ENCODE assay signal across 8 cellular contexts in the genomic region with DNA sequence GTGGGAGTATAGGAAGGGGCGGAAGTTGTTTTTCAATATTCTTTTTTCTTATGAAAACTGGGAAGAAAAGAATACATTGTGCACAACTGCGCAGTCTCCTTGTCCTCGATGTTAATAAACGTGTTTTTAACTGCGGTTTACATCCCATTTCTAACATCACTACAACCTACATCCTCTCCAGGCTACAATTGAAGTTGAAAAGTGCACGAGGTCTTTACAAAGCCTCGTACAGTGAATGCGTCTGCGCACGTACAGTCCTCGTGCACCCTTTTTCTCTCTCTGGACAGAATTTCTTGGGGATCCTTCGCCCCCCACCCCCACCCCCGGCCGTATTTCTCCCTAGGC.
DNase-seq lines count a peak whose midpoint lies in the region; ATAC-seq and TF ChIP-seq lines count a peak whose summit lies in the region.

No MANE protein-coding gene starts in this region.

- H3K4me3 Mint-ChIP-seq in endodermal cell (peak overlapping the region; percentile 64), neural crest cell (peak overlapping the region; percentile 84)

- H3K9ac ChIP-seq in NT2/D1 (ENCODE audit: insufficient read length, low read depth) (peak overlapping the region; percentile 42), endodermal cell (ENCODE audit: extremely low read depth, low read length, poor library complexity, severe bottlenecking) (no peak overlapping the region)

- H3K27ac ChIP-seq in endodermal cell (ENCODE audit: low read depth, low read length) (no peak overlapping the region), caudate nucleus (ENCODE audit: low read depth, low read length) (no peak overlapping the region)

- H3K4me3 ChIP-seq in AG09309 (ENCODE audit: control insufficient read depth, low read depth, low read length), result peak overlapping the region; percentile 39
- H3K4me3 ChIP-seq in NT2/D1 (ENCODE audit: insufficient read length, low read depth), result peak overlapping the region; percentile 55
- H3K4me3 ChIP-seq in endodermal cell (ENCODE audit: low read length), result peak overlapping the region; percentile 61

- TF ChIP-seq CTCF in AG09309 (IDR thresholded peaks at IDR 0.05; ENCODE audit: control insufficient read depth, insufficient read depth, low read depth, low read length, missing control alignments) (no peak), endodermal cell (conservative IDR thresholded peaks at IDR 0.05) (no peak), neural crest cell (conservative IDR thresholded peaks at IDR 0.05) (no peak)

- H3K27ac Mint-ChIP-seq in endodermal cell (no peak overlapping the region), neural crest cell (ENCODE audit: unreplicated experiment) (no peak overlapping the region)

- no peaks in the 10 kb centered on the region for H3K4me1 Mint-ChIP-seq in endodermal cell
- peaks cover 17% of the 10 kb centered on the region for H3K4me1 Mint-ChIP-seq in neural crest cell

- peaks cover 47% of the 10 kb centered on the region for H3K27me3 Mint-ChIP-seq in endodermal cell (ENCODE audit: insufficient read depth)
- H3K27me3 Mint-ChIP-seq in neural crest cell (ENCODE audit: low read depth), result peaks cover 33% of the 10 kb centered on the region

- no peaks in the 10 kb centered on the region for H3K4me1 ChIP-seq in NT2/D1 (ENCODE audit: insufficient read depth, insufficient read length)
- no peaks in the 10 kb centered on the region for H3K4me1 ChIP-seq in endodermal cell (ENCODE audit: control insufficient read depth, insufficient read depth, low read length)

- no peak for ATAC-seq in GM18870 (IDR thresholded peaks at IDR 0.05; ENCODE audit: unreplicated experiment)

- no peak for DNase-seq in AG09309 (ENCODE audit: low read depth)
- no peak for DNase-seq in NT2/D1 (ENCODE audit: low read depth, low spot score)
- no peak for DNase-seq in endodermal cell
- DNase-seq in neural crest cell (ENCODE audit: low read depth, low spot score), result no peak
- DNase-seq in activated gamma-delta T cell treated with Interleukin-2 at 50 U/mL for 16 hours, result no peak
- DNase-seq in 8988T, result no peak
- DNase-seq in caudate nucleus (lab: John Stamatoyannopoulos, UW), result no peak

- no peaks in the 10 kb centered on the region for H3K36me3 ChIP-seq in NT2/D1 (ENCODE audit: insufficient read depth, insufficient read length, low read length)
- H3K36me3 ChIP-seq in endodermal cell (ENCODE audit: control insufficient read depth, insufficient read depth, low read length), result no peaks in the 10 kb centered on the region

- H3K27me3 ChIP-seq in NT2/D1 (ENCODE audit: insufficient read depth, insufficient read length) (peaks cover 18% of the 10 kb centered on the region), endodermal cell (ENCODE audit: control insufficient read depth, insufficient read depth, low read length, poor library complexity, severe bottlenecking) (peaks cover 34% of the 10 kb centered on the region)

- H3K9me3 ChIP-seq in NT2/D1 (ENCODE audit: insufficient read depth, low read length) (peaks cover 15% of the 10 kb centered on the region; the same call in 1 of the 2 replicates), endodermal cell (ENCODE audit: control insufficient read depth, low read length) (peaks cover 8% of the 10 kb centered on the region)

- peaks cover 11% of the 10 kb centered on the region for H3K9me3 Mint-ChIP-seq in endodermal cell
- H3K9me3 Mint-ChIP-seq in neural crest cell, result peaks cover 4% of the 10 kb centered on the region

- H3K36me3 Mint-ChIP-seq in endodermal cell (ENCODE audit: low read depth), result peaks cover 3% of the 10 kb centered on the region
- peaks cover 4% of the 10 kb centered on the region for H3K36me3 Mint-ChIP-seq in neural crest cell (ENCODE audit: low read depth)

- 56 to 76% methylated on average over 8 to 14 of the region's 14 CpGs for WGBS in endodermal cell (ENCODE audit: insufficient coverage in 1 of 2, insufficient read length in 1 of 2), 2 experiments
